In the genomic region with DNA sequence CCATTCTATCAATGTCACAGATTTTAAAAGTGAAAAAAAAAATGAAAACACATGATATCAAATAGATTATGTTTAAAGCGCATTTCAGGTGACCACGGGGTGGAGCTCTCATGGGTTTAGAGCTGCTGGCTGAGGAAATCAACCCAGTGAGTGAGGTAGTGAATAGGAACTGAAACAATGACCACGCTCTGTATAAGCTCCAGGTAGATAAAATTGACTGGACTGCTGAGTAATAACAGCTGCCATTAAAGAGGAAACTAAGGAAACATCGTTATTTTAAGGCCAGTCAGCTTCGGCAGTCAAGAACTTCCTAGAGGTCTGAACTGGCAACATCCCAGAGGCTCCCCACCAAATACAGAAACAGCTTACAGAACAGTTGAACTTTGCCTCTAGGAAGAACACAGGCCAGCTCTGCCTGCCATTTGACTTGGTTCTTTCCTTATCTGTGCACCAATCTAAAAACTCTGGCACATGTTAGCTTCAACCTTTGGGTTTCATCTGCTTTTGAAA, we compare ENCODE assay signal across 8 cellular contexts.
DNase-seq lines count a peak whose midpoint lies in the region; ATAC-seq, FAIRE-seq and TF ChIP-seq lines count a peak whose summit lies in the region.

No MANE protein-coding gene starts in this region.

- no peak overlapping the region for H3K27ac ChIP-seq in ascending aorta

- FAIRE-seq in D721Med (lab: Jason Lieb, UNC) = no peak

- H3K4me1 ChIP-seq in ascending aorta = no peaks in the 10 kb centered on the region

- TF ChIP-seq CTCF in D721Med (IDR thresholded peaks at IDR 0.05; ENCODE audit: insufficient read depth, missing control alignments) (peak; percentile 22), ascending aorta (IDR thresholded peaks at IDR 0.05) (peak in 2 of 3 experiments; percentile 14 to 34), kidney epithelial cell (IDR thresholded peaks at IDR 0.05; ENCODE audit: insufficient read depth, low read length, poor library complexity, severe bottlenecking) (peak; percentile 48)

- no peak overlapping the region for H3K4me3 ChIP-seq in ascending aorta
- H3K4me3 ChIP-seq in kidney epithelial cell (ENCODE audit: low read depth, low read length) = no peak overlapping the region

- no peak for DNase-seq in D721Med (ENCODE audit: insufficient read length, low spot score)
- peak; percentile 55 for DNase-seq in NCI-H2029 treated with DMSO at 0.1 percent for 48 hours (lab: John Stamatoyannopoulos, UW)
- no peak for DNase-seq in ascending aorta (ENCODE audit: low spot score in 2 of 2)
- DNase-seq in kidney epithelial cell (ENCODE audit: low read depth) = no peak
- no peak for DNase-seq in AML-193 (lab: John Stamatoyannopoulos, UW)
- no peak for DNase-seq in retina

- H3K36me3 ChIP-seq in ascending aorta (no peaks in the 10 kb centered on the region), kidney epithelial cell (ENCODE audit: control insufficient read depth, insufficient read depth, low read length) (no peaks in the 10 kb centered on the region)

- peak; percentile 100 for ATAC-seq in GM18868 (IDR thresholded peaks at IDR 0.05; ENCODE audit: unreplicated experiment)
- ATAC-seq in HG02885 (IDR thresholded peaks at IDR 0.05; ENCODE audit: poor library complexity, unreplicated experiment) = peak; percentile 100

- intact Hi-C loops in ascending aorta (cut with DNase I) = loop anchor here (10.0 kb wide), 1 partner anchor 184 kb away; a partner anchor contains a TSS

- H3K27me3 ChIP-seq in ascending aorta (no peaks in the 10 kb centered on the region), kidney epithelial cell (ENCODE audit: control insufficient read depth, insufficient read depth, low read length) (no peaks in the 10 kb centered on the region)

- H3K9me3 ChIP-seq in ascending aorta = no peaks in the 10 kb centered on the region
